14 cellular contexts compared by ENCODE assay signal in genomic region chr9:133514475-133515239, GRCh38. TPM values are rescaled to one million over a fixed set of nuclear protein-coding genes. Genes with fewer than 3 reads are reported as not detected.
DNase-seq lines count a peak whose midpoint lies in the region; ATAC-seq and TF ChIP-seq lines count a peak whose summit lies in the region.
"Had no signal": no experiment of that assay in that cellular context is flagged by ENCODE, and none has a peak within 500 bp of the region (broad histone marks: within the 10 kb centered on the region; RNA-seq: fewer than 3 reads in every experiment).

No MANE protein-coding gene starts in this region.

- WGBS in psoas muscle, 3 donors = 29 to 51% (median 38%) methylated on average over 12 to 14 of the region's 14 CpGs

- TF ChIP-seq CTCF in psoas muscle (IDR thresholded peaks at IDR 0.05) = no peak

- intact Hi-C loops in psoas muscle (cut with DNase I) = no loop called here

- ATAC-seq in psoas muscle (peak in 1 of 4 donors; percentile 15), esophagus mucosa (no peak)
- ATAC-seq: CD8-positive, alpha-beta T cell had no signal

- no peak overlapping the region for H3K4me3 ChIP-seq in psoas muscle

- H3K9me3 ChIP-seq in psoas muscle = no peaks in the 10 kb centered on the region

- H3K36me3 ChIP-seq in psoas muscle (ENCODE audit: insufficient read depth in 1 of 2, low read depth in 1 of 2) = no peaks in the 10 kb centered on the region

- H3K27ac ChIP-seq in psoas muscle = no peak overlapping the region

- in situ Hi-C loops in G401 (cut with HindIII; ENCODE audit: low sequenced_read_pairs) = no loop called here

- DNase-seq in G401 (ENCODE audit: low spot score) (peak; percentile 53), NCI-H2196 treated with DMSO at 0.1 percent for 48 hours (lab: John Stamatoyannopoulos, UW; ENCODE audit: unreplicated experiment) (peak; percentile 53), globus pallidus (ENCODE audit: low spot score) (peak; percentile 83), psoas muscle (peak; percentile 59 to 71), T-helper 2 cell (no peak), T-helper 1 cell (no peak), AG20443 (ENCODE audit: low spot score) (no peak)
- DNase-seq: activated CD8-positive, alpha-beta memory T cell treated with anti-CD3 and anti-CD28 coated beads, Interleukin-2, amount 50 U/mL, for 4 hours; activated naive CD8-positive, alpha-beta T cell treated with anti-CD3 and anti-CD28 coated beads, Interleukin-2, amount 10 ng/mL, durations not matched to agents 7 days and 5 days; CD8-positive, alpha-beta T cell; dermis blood vessel endothelial cell; islet precursor cell; naive B cell had no signal

- peaks cover 0 to 29% (median 4%) of the 10 kb centered on the region in 3 donors for H3K27me3 ChIP-seq in psoas muscle (ENCODE audit: insufficient read depth in 3 of 3, low read length in 2 of 3)

- H3K4me1 ChIP-seq in psoas muscle = no peaks in the 10 kb centered on the region

RNA-seq across cellular contexts. Expression of gene MYMK, which starts 10.1 kb away (rescaled TPM):
- 0.64 TPM in 1 of 2 replicates, not detected in the other for total RNA-seq in G401 (2014; rRNA removed; shearing (Covaris generic))
- total RNA-seq in psoas muscle = 1 to 10 TPM in 1 of 4 donors, under 1 TPM in 1, not detected in 2; 0.44 to 4.5 TPM
- under 1 TPM in 2 of 3 donors, not detected in 1; 0.05 to 0.60 TPM for polyA plus RNA-seq in psoas muscle
- not detected for total RNA-seq in esophagus mucosa
- total RNA-seq: activated naive CD8-positive, alpha-beta T cell treated with anti-CD3 and anti-CD28 coated beads, Interleukin-2, amount 10 ng/mL, durations not matched to agents 7 days and 5 days; CD8-positive, alpha-beta T cell; dermis blood vessel endothelial cell had no signal

RNA-seq across cellular contexts. Expression of gene ADAMTSL2, which starts 19.8 kb away (rescaled TPM):
- total RNA-seq in G401 (2014; rRNA removed; shearing (Covaris generic)) = not detected in 2 replicates
- total RNA-seq in psoas muscle (1 to 10 TPM in 2 of 4 donors, under 1 TPM in 2; 0.34 to 5.4 (median 2.4) TPM), esophagus mucosa (0.88 TPM)
- polyA plus RNA-seq in psoas muscle = under 1 TPM; 0.21 to 0.75 (median 0.29) TPM

RNA-seq across cellular contexts. Expression of gene SLC2A6, which starts 35.8 kb away (rescaled TPM):
- 5.5 and 6.8 TPM in 2 replicates for total RNA-seq in G401 (2014; rRNA removed; shearing (Covaris generic))
- total RNA-seq in psoas muscle (1 to 10 TPM; 1.2 to 2.7 (median 1.7) TPM), esophagus mucosa (0.80 TPM)
- polyA plus RNA-seq in psoas muscle = 1 to 10 TPM; 1.3 to 2.2 (median 1.8) TPM

RNA-seq across cellular contexts. Expression of gene CACFD1, which starts 54.9 kb away (rescaled TPM):
- 23.2 and 26.1 TPM in 2 replicates for total RNA-seq in G401 (2014; rRNA removed; shearing (Covaris generic))
- total RNA-seq in psoas muscle (1 to 10 TPM; 2.8 to 9.4 (median 7.2) TPM), esophagus mucosa (7.4 TPM)
- 1 to 10 TPM; 4.4 to 7.4 (median 5.6) TPM for polyA plus RNA-seq in psoas muscle

Comparison
In these comparisons a context has a peak if more than half of its experiments do, and no peak if none do; other contexts are left out.
1. DNase-seq: peak in G401 (single experiment), NCI-H2196 treated with DMSO at 0.1 percent for 48 hours (single experiment), globus pallidus (single experiment) and psoas muscle (2 of 2); none in T-helper 2 cell (0 of 5), T-helper 1 cell (0 of 5) and AG20443 (single experiment).